1 cellular context compared by ENCODE assay signal in the genomic region with DNA sequence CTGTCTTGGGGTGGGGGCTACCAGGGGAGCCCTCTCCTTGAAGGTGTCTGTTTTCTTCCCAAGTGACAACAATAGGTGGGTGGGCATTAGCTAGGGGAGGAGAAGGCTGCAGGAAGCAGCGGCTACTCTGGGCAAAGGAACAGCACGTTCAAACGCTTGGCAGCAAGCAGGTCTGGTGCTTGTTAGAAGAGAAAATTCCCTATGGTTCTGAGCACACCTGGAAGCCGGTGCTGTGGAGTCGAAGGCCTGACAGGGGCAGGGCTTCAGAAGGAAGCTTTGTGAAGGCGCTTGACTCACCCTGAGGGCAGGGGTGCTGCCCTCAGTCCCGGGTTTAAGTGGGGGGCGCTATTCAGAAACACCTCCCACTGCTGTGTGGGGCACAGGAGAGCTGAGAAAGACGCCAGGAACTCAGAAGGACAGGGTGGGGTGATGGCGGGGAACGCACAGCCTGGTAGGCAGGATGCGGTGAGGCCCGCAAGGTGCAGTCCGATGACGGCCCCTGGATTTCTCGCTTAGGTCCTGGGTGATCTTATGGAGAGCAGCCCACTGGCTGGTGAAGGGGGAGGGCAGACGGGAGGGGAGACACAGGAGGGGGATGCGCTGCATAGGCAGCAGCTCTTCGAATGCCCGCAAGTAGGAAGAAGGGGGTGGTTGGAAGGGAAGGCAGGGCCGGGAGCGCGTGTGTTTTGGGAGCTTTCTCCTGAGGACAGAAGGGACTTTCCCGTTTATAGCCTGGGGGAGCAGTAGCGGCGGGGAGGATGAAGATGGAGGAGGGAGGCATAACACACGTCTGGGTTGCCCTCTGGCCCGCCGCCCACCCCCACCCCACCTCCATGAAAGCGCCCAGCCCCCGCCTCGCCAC.
TF ChIP-seq lines count a peak whose summit lies in the region.

No MANE protein-coding gene starts in this region.

TF ChIP-seq in H1, 55 proteins besides CTCF, POLR2A, EP300 and RAD21:
- no peak for TF ChIP-seq HDAC6 (IDR thresholded peaks at IDR 0.05; ENCODE audit: low read depth, low read length)
- TF ChIP-seq EZH2 (IDR thresholded peaks at IDR 0.05; ENCODE audit: low read depth, low read length, severe bottlenecking) = no peak
- TF ChIP-seq ASH2L (IDR thresholded peaks at IDR 0.05; ENCODE audit: low read length) = no peak
- TF ChIP-seq JUN (IDR thresholded peaks at IDR 0.05; ENCODE audit: low read depth, low read length) = no peak
- no peak for TF ChIP-seq SP4 (IDR thresholded peaks at IDR 0.05; ENCODE audit: low read length)
